ENCODE assay signal across 27 cellular contexts in genomic region chr3:111951032-111951431, GRCh38. TPM values are rescaled to one million over a fixed set of nuclear protein-coding genes. Genes with fewer than 3 reads are reported as not detected.
DNase-seq lines count a peak whose midpoint lies in the region; ATAC-seq, FAIRE-seq and TF ChIP-seq lines count a peak whose summit lies in the region.
"Had no signal": no experiment of that assay in that cellular context is flagged by ENCODE, and none has a peak within 500 bp of the region (broad histone marks: within the 10 kb centered on the region; RNA-seq: fewer than 3 reads in every experiment).

No MANE protein-coding gene starts in this region.

- FAIRE-seq in HepG2 (lab: Jason Lieb, UNC) = no peak
- FAIRE-seq: A204.1, GM12878, GM12892, GM18507 had no signal

- H3K4me1 ChIP-seq in liver (ENCODE audit: control insufficient read depth in 4 of 4, insufficient read depth in 4 of 4, low read length in 3 of 4) (no peaks in the 10 kb centered on the region), HepG2 (ENCODE audit: insufficient read depth, low read length) (no peaks in the 10 kb centered on the region), HEK293 (ENCODE audit: control insufficient read depth, insufficient read depth, low read length) (peaks cover 3% of the 10 kb centered on the region; the same call in 1 of the 2 replicates), Peyer's patch (no peaks in the 10 kb centered on the region)
- H3K4me1 ChIP-seq: BE2C, BLaER1 had no signal

- H3K9me3 ChIP-seq in liver (ENCODE audit: control insufficient read depth in 4 of 4, low read length in 3 of 4) (no peaks in the 10 kb centered on the region), HepG2 (ENCODE audit: low read length) (no peaks in the 10 kb centered on the region), HEK293 (ENCODE audit: control insufficient read depth, insufficient read depth, low read depth, low read length) (no peaks in the 10 kb centered on the region), Peyer's patch (no peaks in the 10 kb centered on the region)
- H3K9me3 ChIP-seq: BE2C, BLaER1 had no signal

- no peak for TF ChIP-seq POLR2A in HepG2 (IDR thresholded peaks at IDR 0.05; ENCODE audit: insufficient read depth in 1 of 2, low read depth in 2 of 2, low read length in 2 of 2)
- no peak for TF ChIP-seq POLR2A in Peyer's patch (IDR thresholded peaks at IDR 0.05)

- no peak overlapping the region for H3K4me3 ChIP-seq in liver (ENCODE audit: low read depth in 1 of 3, low read length in 3 of 3)
- H3K4me3 ChIP-seq in HepG2 (replicated peaks in 1 of 3; ENCODE audit: insufficient read depth in 1 of 3, low read depth in 2 of 3, low read length in 3 of 3) = no peak overlapping the region
- H3K4me3 ChIP-seq in HEK293 (ENCODE audit: low read depth, low read length) = no peak overlapping the region
- H3K4me3 ChIP-seq in Peyer's patch = no peak overlapping the region
- H3K4me3 ChIP-seq: BLaER1, GM12878 had no signal

- H3K27me3 ChIP-seq in liver (ENCODE audit: control insufficient read depth in 4 of 4, insufficient read depth in 4 of 4, low read length in 3 of 4) (no peaks in the 10 kb centered on the region), HepG2 (ENCODE audit: control insufficient read depth in 1 of 2, insufficient read depth in 2 of 2, low read length in 2 of 2) (no peaks in the 10 kb centered on the region), Peyer's patch (no peaks in the 10 kb centered on the region)
- H3K27me3 ChIP-seq: BLaER1 had no signal

- TF ChIP-seq RAD21 in liver (IDR thresholded peaks at IDR 0.05) (no peak), HepG2 (CRISPR knock-in tag; IDR thresholded peaks at IDR 0.05) (no peak)

- no peaks in the 10 kb centered on the region for H3K79me2 ChIP-seq in HepG2 (ENCODE audit: insufficient read depth, low read length)

- no peak for TF ChIP-seq EP300 in HepG2 (IDR thresholded peaks at IDR 0.05; ENCODE audit: low read depth in 2 of 2, low read length in 2 of 2)
- no peak for TF ChIP-seq EP300 in HepG2 (CRISPR knock-in tag; IDR thresholded peaks at IDR 0.05; ENCODE audit: borderline replicate concordance)

- intact Hi-C loops in HepG2 (cut with micrococcal nuclease; ENCODE audit: unreplicated experiment) = no loop called here

- DNase-seq in HepG2 (ENCODE audit: low spot score) (no peak), Peyer's patch (no peak), NCI-H2107 treated with DMSO at 0.1 percent for 48 hours (lab: John Stamatoyannopoulos, UW; ENCODE audit: unreplicated experiment) (no peak)
- DNase-seq: 8988T; ACHN; BE2C; C1 segment of cervical spinal cord; CD4-positive, alpha-beta memory T cell; CD4-positive, CD25-positive, alpha-beta regulatory T cell; CD8-positive, alpha-beta memory T cell; COR-L47; DMS 273 treated with DMSO at 0.1 percent for 48 hours; DMS153; DMS53; DMS79; DND-41; EL; GDM1 had no signal

- BruUV-seq in HepG2 (replicated peaks; lab: Mats Ljungman, UMichigan) = no TSS peak

- no peak overlapping the region for H3K27ac ChIP-seq in liver (ENCODE audit: low read depth in 1 of 2, low read length in 2 of 2)
- H3K27ac ChIP-seq in HepG2 (ENCODE audit: extremely low read length, insufficient read depth, low read length) = no peak overlapping the region
- H3K27ac ChIP-seq in HEK293 (ENCODE audit: extremely low read depth, low read depth, low read length) = no peak overlapping the region
- no peak overlapping the region for H3K27ac ChIP-seq in Peyer's patch
- H3K27ac ChIP-seq: BLaER1 had no signal

- TF ChIP-seq CTCF in liver (IDR thresholded peaks at IDR 0.05; ENCODE audit: low read depth, low read length, missing input control) (no peak), HepG2 (CRISPR knock-in tag; IDR thresholded peaks at IDR 0.05) (no peak), HEK293 (tag by site-specific recombination; IDR thresholded peaks at IDR 0.05) (no peak), Peyer's patch (IDR thresholded peaks at IDR 0.05) (no peak)

- H3K9ac ChIP-seq in liver (ENCODE audit: low read depth in 1 of 2, low read length in 2 of 2) (no peak overlapping the region), HepG2 (ENCODE audit: insufficient read depth, low read depth, low read length) (no peak overlapping the region)
- H3K9ac ChIP-seq: BLaER1 had no signal

- H2AFZ ChIP-seq in HepG2 (ENCODE audit: low read length) = no peak overlapping the region

- in situ Hi-C loops in HepG2 (cut with HindIII; ENCODE audit: extremely low pct_ligation_motif_present, low pct_unique_long_range_greater_than_20kb) = no loop called here

- no peak for ATAC-seq in HepG2
- ATAC-seq: GM12878 had no signal

- H4K20me1 ChIP-seq in HepG2 (ENCODE audit: insufficient read depth, low read length) = no peaks in the 10 kb centered on the region
- H4K20me1 ChIP-seq: BLaER1 had no signal

- 95% methylated on average over 2 of the region's 2 CpGs for WGBS in liver
- 91% methylated on average over 2 of the region's 2 CpGs for WGBS in HepG2 (ENCODE audit: low lambda C conversion rate)

- POLR2A ChIA-PET in HepG2 (lab: Yijun Ruan, JAX) (no interaction called here), HEK293 (lab: Yijun Ruan, JAX) (no interaction called here)

- peaks cover 4 to 33% (median 30%) of the 10 kb centered on the region in 4 donors for H3K36me3 ChIP-seq in liver (ENCODE audit: control insufficient read depth in 4 of 4, insufficient read depth in 3 of 4, low read depth in 1 of 4, low read length in 3 of 4)
- H3K36me3 ChIP-seq in HepG2 (replicated peaks in 1 of 2; ENCODE audit: control insufficient read depth in 1 of 2, insufficient read depth in 2 of 2, low read length in 2 of 2) = peaks cover 0 to 17% of the 10 kb centered on the region in 2 experiments; a peak in 2 of 5 replicates
- H3K36me3 ChIP-seq in HEK293 (ENCODE audit: control insufficient read depth in 2 of 2, insufficient read depth in 1 of 2, low read length in 2 of 2) = peaks cover 0 to 7% of the 10 kb centered on the region in 2 experiments; a peak in 1 of 3 replicates
- H3K36me3 ChIP-seq in Peyer's patch = no peaks in the 10 kb centered on the region
- H3K36me3 ChIP-seq: BE2C had no signal

- CTCF ChIA-PET in HepG2 (lab: Yijun Ruan, JAX; ENCODE audit: low intra/inter-chr PET ratio, low total read pairs) = no interaction called here
- CTCF ChIA-PET in HEK293 (lab: Yijun Ruan, JAX) = interaction anchor here (0.7 to 1.8 kb wide), 2 partner anchors 37 to 233 kb away, joined by 4 to 8 read pairs; no protein-coding TSS in a partner anchor

- no peak overlapping the region for H3K4me2 ChIP-seq in HepG2 (ENCODE audit: low read depth, low read length)
- H3K4me2 ChIP-seq: BLaER1 had no signal

RNA-seq across cellular contexts. Expression of gene ABHD10, which starts 27.8 kb away (rescaled TPM):
- 10 to 100 TPM; 18.7 to 22.1 TPM for total RNA-seq in liver
- 10 to 100 TPM; 15.1 to 19.1 TPM for polyA plus RNA-seq in liver
- total RNA-seq in HepG2 (2016; rRNA removed; fragmentation: Illumina TruSeq; extraction: Trizol) = 50.2 and 84.8 TPM in 2 replicates
- total RNA-seq in HepG2 (2016; cell fraction: cytosol; rRNA removed; fragmentation: Illumina TruSeq; extraction: Trizol; ENCODE audit: low read depth) = 3.8 and 4.5 TPM in 2 replicates
- total RNA-seq in HepG2 (2016; cell fraction: insoluble cytoplasmic fraction; rRNA removed; fragmentation: Illumina TruSeq; extraction: Trizol) = 50.2 and 84.9 TPM in 2 replicates
- total RNA-seq in HepG2 (2016; cell fraction: membrane; rRNA removed; fragmentation: Illumina TruSeq; extraction: Trizol) = 13.5 and 16.1 TPM in 2 replicates
- total RNA-seq in HepG2 (2016; cell fraction: nucleus; rRNA removed; fragmentation: Illumina TruSeq; extraction: Trizol) = 27.8 and 30.5 TPM in 2 replicates
- polyA plus RNA-seq in HepG2 (2011; rRNA removed) = 16.7 and 22.8 TPM in 2 replicates
- 9.7 and 13.8 TPM in 2 replicates for polyA plus RNA-seq in HepG2 (2011; cell fraction: cytosol; rRNA removed)
- 7.1 and 8.8 TPM in 2 replicates for polyA plus RNA-seq in HepG2 (2011; cell fraction: nucleus; rRNA removed)
- polyA plus RNA-seq in HepG2 (2012) = 16.3 and 20.8 TPM in 2 replicates
- 2.6 and 3.0 TPM in 2 replicates for polyA plus RNA-seq in HepG2 (2016; cell fraction: cytosol; fragmentation: Illumina TruSeq; extraction: Trizol; ENCODE audit: low read depth)
- polyA plus RNA-seq in HepG2 (2016; cell fraction: insoluble cytoplasmic fraction; fragmentation: Illumina TruSeq; extraction: Trizol; ENCODE audit: low read depth) = 62.4 and 64.2 TPM in 2 replicates
- polyA plus RNA-seq in HepG2 (2016; cell fraction: membrane; fragmentation: Illumina TruSeq; extraction: Trizol; ENCODE audit: low read depth) = 7.6 and 8.6 TPM in 2 replicates
- polyA plus RNA-seq in HepG2 (2016; cell fraction: nucleus; fragmentation: Illumina TruSeq; extraction: Trizol; ENCODE audit: insufficient read depth, low read depth) = 33.2 and 36.3 TPM in 2 replicates
- polyA minus RNA-seq in HepG2 (2011; rRNA and poly(A)+ RNA removed; ENCODE audit: low replicate concordance) = 18.4 and 19.3 TPM in 2 replicates
- polyA minus RNA-seq in HepG2 (2011; cell fraction: cytosol; rRNA and poly(A)+ RNA removed) = 20.8 and 25.8 TPM in 2 replicates
- 22.8 and 24.7 TPM in 2 replicates for polyA minus RNA-seq in HepG2 (2011; cell fraction: nucleus; rRNA and poly(A)+ RNA removed)
- 10 to 100 TPM in 2 of 4 donors, 1 to 10 TPM in 2; 7.4 to 20.9 (median 11.8) TPM for total RNA-seq in Peyer's patch

RNA-seq across cellular contexts. Expression of gene TAGLN3, which starts 47.7 kb away (rescaled TPM):
- total RNA-seq in liver (not detected), HepG2 (2016; rRNA removed; fragmentation: Illumina TruSeq; extraction: Trizol) (0.80 and 0.91 TPM in 2 replicates), Peyer's patch (1 to 10 TPM in 1 of 4 donors, not detected in 3; 1.1 TPM)
- polyA plus RNA-seq in liver (not detected), HepG2 (2011; rRNA removed) (0.51 and 0.60 TPM in 2 replicates)
- total RNA-seq in HepG2 (2016; cell fraction: cytosol; rRNA removed; fragmentation: Illumina TruSeq; extraction: Trizol; ENCODE audit: low read depth) = 0.40 and 0.71 TPM in 2 replicates
- 0.43 and 0.77 TPM in 2 replicates for total RNA-seq in HepG2 (2016; cell fraction: insoluble cytoplasmic fraction; rRNA removed; fragmentation: Illumina TruSeq; extraction: Trizol)
- 0.34 and 0.86 TPM in 2 replicates for total RNA-seq in HepG2 (2016; cell fraction: membrane; rRNA removed; fragmentation: Illumina TruSeq; extraction: Trizol)
- not detected in 2 replicates for total RNA-seq in HepG2 (2016; cell fraction: nucleus; rRNA removed; fragmentation: Illumina TruSeq; extraction: Trizol)
- 0.35 and 0.43 TPM in 2 replicates for polyA plus RNA-seq in HepG2 (2011; cell fraction: cytosol; rRNA removed)
- polyA plus RNA-seq in HepG2 (2011; cell fraction: nucleus; rRNA removed) = 0.45 and 0.47 TPM in 2 replicates
- not detected in 2 replicates for polyA plus RNA-seq in HepG2 (2012)
- polyA plus RNA-seq in HepG2 (2016; cell fraction: cytosol; fragmentation: Illumina TruSeq; extraction: Trizol; ENCODE audit: low read depth) = 0.47 and 0.54 TPM in 2 replicates
- polyA plus RNA-seq in HepG2 (2016; cell fraction: insoluble cytoplasmic fraction; fragmentation: Illumina TruSeq; extraction: Trizol; ENCODE audit: low read depth) = 0.81 and 0.86 TPM in 2 replicates
- polyA plus RNA-seq in HepG2 (2016; cell fraction: membrane; fragmentation: Illumina TruSeq; extraction: Trizol; ENCODE audit: low read depth) = 0.52 and 0.73 TPM in 2 replicates
- polyA plus RNA-seq in HepG2 (2016; cell fraction: nucleus; fragmentation: Illumina TruSeq; extraction: Trizol; ENCODE audit: insufficient read depth, low read depth) = 0.87 TPM in 1 of 2 replicates, not detected in the other
- polyA minus RNA-seq in HepG2 (2011; rRNA and poly(A)+ RNA removed; ENCODE audit: low replicate concordance) = 0.44 TPM in 1 of 2 replicates, not detected in the other
- not detected in 2 replicates for polyA minus RNA-seq in HepG2 (2011; cell fraction: cytosol; rRNA and poly(A)+ RNA removed)
- not detected in 2 replicates for polyA minus RNA-seq in HepG2 (2011; cell fraction: nucleus; rRNA and poly(A)+ RNA removed)
- total RNA-seq: CD4-positive, alpha-beta memory T cell; CD4-positive, CD25-positive, alpha-beta regulatory T cell; CD8-positive, alpha-beta memory T cell; G401 had no signal
- polyA plus RNA-seq: CD14-positive monocyte; CD4-positive, alpha-beta memory T cell; CD4-positive, CD25-positive, alpha-beta regulatory T cell; CD8-positive, alpha-beta memory T cell had no signal
